In genomic region chr12:17866802-17867201, GRCh38 we compare ENCODE assay signal across 8 cellular contexts.
"Had no signal": no experiment of that assay in that cellular context is flagged by ENCODE, and none has a peak within 500 bp of the region (broad histone marks: within the 10 kb centered on the region; RNA-seq: fewer than 3 reads in every experiment).

No MANE protein-coding gene starts in this region.

- FAIRE-seq: H1, H54, HTR-8/SVneo had no signal

- H3K4me3 ChIP-seq: GM23338 had no signal

- DNase-seq: H9, HCEC 1CT, KBM-7 had no signal

- H3K27ac ChIP-seq: KMS-11 had no signal

- H3K4me2 ChIP-seq: GM23338, KMS-11 had no signal

- H3K9ac ChIP-seq: KMS-11 had no signal

- H2AFZ ChIP-seq: GM23338 had no signal

- ATAC-seq: GM23338 had no signal
